17 cellular contexts compared by ENCODE assay signal in genomic region chr3:141860766-141861513, GRCh38. TPM values are rescaled to one million over a fixed set of nuclear protein-coding genes. Genes with fewer than 3 reads are reported as not detected.
DNase-seq lines count a peak whose midpoint lies in the region; ATAC-seq, FAIRE-seq and TF ChIP-seq lines count a peak whose summit lies in the region.
"Had no signal": no experiment of that assay in that cellular context is flagged by ENCODE, and none has a peak within 500 bp of the region (broad histone marks: within the 10 kb centered on the region; RNA-seq: fewer than 3 reads in every experiment).

No MANE protein-coding gene starts in this region.

- no TSS peak for BruUV-seq in endothelial cell of umbilical vein (replicated peaks; lab: Mats Ljungman, UMichigan)

- no peaks in the 10 kb centered on the region for H3K36me3 ChIP-seq in BLaER1 treated with 17β-estradiol and CSF1 and Interleukin-3, amounts not matched to agents 10 nM and 100 nM
- no peaks in the 10 kb centered on the region for H3K36me3 ChIP-seq in endothelial cell of umbilical vein (ENCODE audit: control insufficient read depth in 2 of 2, extremely low read depth in 1 of 2, insufficient read depth in 2 of 2, low read length in 2 of 2)
- H3K36me3 ChIP-seq in mesodermal cell (ENCODE audit: control insufficient read depth, insufficient read depth, low read length), result no peaks in the 10 kb centered on the region
- H3K36me3 ChIP-seq: colonic mucosa, gastroesophageal sphincter, thoracic aorta had no signal

- DNase-seq in NCI-H226 (peak; percentile 51), endothelial cell of umbilical vein (ENCODE audit: low read depth, low spot score) (peak; percentile 74), SHP77 treated with DMSO at 0.1 percent for 48 hours (lab: John Stamatoyannopoulos, UW) (no peak), NCI-H524 treated with DMSO at 0.1 percent for 48 hours (lab: John Stamatoyannopoulos, UW) (no peak)
- DNase-seq: activated CD4-positive, alpha-beta T cell treated with anti-CD3 and anti-CD28 coated beads, Interleukin-2, amount 50 U/mL, for 4 hours; activated naive CD4-positive, alpha-beta T cell treated with anti-CD3 and anti-CD28 coated beads for 36 hours; CD8-positive, alpha-beta T cell; colonic mucosa; KG1; NCI-H2081; NCI-H510A treated with DMSO at 0.1 percent for 48 hours had no signal

- dilution Hi-C loops in endothelial cell of umbilical vein (cut with MboI; ENCODE audit: extremely low pct_ligation_motif_present, low sequenced_read_pairs), result no loop called here

- no peak overlapping the region for H3K4me3 ChIP-seq in BLaER1 treated with 17β-estradiol and CSF1 and Interleukin-3, amounts not matched to agents 10 nM and 100 nM
- H3K4me3 ChIP-seq in endothelial cell of umbilical vein (replicated peaks in 1 of 3; ENCODE audit: insufficient read depth in 1 of 3, low read depth in 1 of 3, low read length in 3 of 3), result no peak overlapping the region
- H3K4me3 ChIP-seq in mesodermal cell (ENCODE audit: extremely low read depth, insufficient read depth, low read length, poor library complexity, severe bottlenecking), result no peak overlapping the region
- H3K4me3 ChIP-seq: colonic mucosa, gastroesophageal sphincter, thoracic aorta had no signal

- no peaks in the 10 kb centered on the region for H3K27me3 ChIP-seq in BLaER1 treated with 17β-estradiol and CSF1 and Interleukin-3, amounts not matched to agents 10 nM and 100 nM
- no peaks in the 10 kb centered on the region for H3K27me3 ChIP-seq in endothelial cell of umbilical vein (ENCODE audit: control insufficient read depth in 2 of 2, insufficient read depth in 2 of 2, low read length in 2 of 2)
- H3K27me3 ChIP-seq: colonic mucosa, gastroesophageal sphincter had no signal

- ATAC-seq in GM18861 (IDR thresholded peaks at IDR 0.05; ENCODE audit: unreplicated experiment) (no peak), GM21619 (IDR thresholded peaks at IDR 0.05; ENCODE audit: unreplicated experiment) (no peak)
- ATAC-seq: CD8-positive, alpha-beta T cell; gastroesophageal sphincter had no signal

- peak; percentile 85 for FAIRE-seq in endothelial cell of umbilical vein (lab: Jason Lieb, UNC)

- CTCF ChIA-PET in endothelial cell of umbilical vein (lab: Charles Lee), result interaction anchor here (0.5 to 2.2 kb wide), 11 partner anchors 8 to 105 kb away, joined by 3 to 11 read pairs (median 3); no protein-coding TSS in a partner anchor

- TF ChIP-seq POLR2A in endothelial cell of umbilical vein (IDR thresholded peaks at IDR 0.05; ENCODE audit: low read depth, low read length), result no peak

- H3K9me3 ChIP-seq in BLaER1 treated with 17β-estradiol and CSF1 and Interleukin-3, amounts not matched to agents 10 nM and 100 nM (replicated peaks in 1 of 11), result no peaks in the 10 kb centered on the region
- H3K9me3 ChIP-seq in endothelial cell of umbilical vein (replicated peaks; ENCODE audit: control insufficient read depth, insufficient read depth, low read length) (no peaks in the 10 kb centered on the region), mesodermal cell (ENCODE audit: control insufficient read depth, low read length) (no peaks in the 10 kb centered on the region)
- H3K9me3 ChIP-seq: colonic mucosa, gastroesophageal sphincter, thoracic aorta had no signal

- peaks cover 11 to 53% (median 17%) of the 10 kb centered on the region in 10 experiments for H3K4me1 ChIP-seq in BLaER1 treated with 17β-estradiol and CSF1 and Interleukin-3, amounts not matched to agents 10 nM and 100 nM
- H3K4me1 ChIP-seq in endothelial cell of umbilical vein (ENCODE audit: control insufficient read depth, extremely low read depth, insufficient read depth, low read length) (peaks cover 19% of the 10 kb centered on the region), mesodermal cell (ENCODE audit: control insufficient read depth, insufficient read depth, low read length, poor library complexity, severe bottlenecking) (peaks cover 13% of the 10 kb centered on the region)
- H3K4me1 ChIP-seq: colonic mucosa, gastroesophageal sphincter had no signal

- no peaks in the 10 kb centered on the region for H3K79me2 ChIP-seq in endothelial cell of umbilical vein (ENCODE audit: control insufficient read depth, insufficient read depth, low read length)

- H3K9me1 ChIP-seq in endothelial cell of umbilical vein (replicated peaks; ENCODE audit: control insufficient read depth, extremely low read depth, insufficient read depth, low read length), result no peaks in the 10 kb centered on the region

- H3K9ac ChIP-seq in BLaER1 treated with 17β-estradiol and CSF1 and Interleukin-3, amounts not matched to agents 10 nM and 100 nM, result no peak overlapping the region
- H3K9ac ChIP-seq in endothelial cell of umbilical vein (replicated peaks; ENCODE audit: extremely low read depth, insufficient read depth, low read length), result no peak overlapping the region

- H3K27ac ChIP-seq in BLaER1 treated with 17β-estradiol and CSF1 and Interleukin-3, amounts not matched to agents 10 nM and 100 nM, result peak overlapping the region in 3 of 11 experiments; percentile 4 to 36 (median 35); a peak in 3 of 22 replicates
- H3K27ac ChIP-seq in endothelial cell of umbilical vein (ENCODE audit: insufficient read depth, low read depth, low read length), result peak overlapping the region; percentile 31
- peak overlapping the region; percentile 23 for H3K27ac ChIP-seq in mesodermal cell (ENCODE audit: low read depth, low read length, severe bottlenecking)
- H3K27ac ChIP-seq: colonic mucosa, thoracic aorta had no signal

- WGBS in mesodermal cell (ENCODE audit: insufficient coverage in 2 of 2), 2 experiments, result 90 to 95% methylated on average over 4 to 6 of the region's 8 CpGs

- H3K4me2 ChIP-seq in BLaER1 treated with 17β-estradiol and CSF1 and Interleukin-3, amounts not matched to agents 10 nM and 100 nM, result peak overlapping the region; percentile 6 to 66 (median 37); a peak in 20 of 22 replicates
- H3K4me2 ChIP-seq in endothelial cell of umbilical vein (ENCODE audit: insufficient read depth, low read length), result peak overlapping the region; percentile 45

- intact Hi-C loops in endothelial cell of umbilical vein (cut with micrococcal nuclease), result loop anchor here (2.0 kb wide), 1 partner anchor 14 kb away; no protein-coding TSS in a partner anchor

- peak overlapping the region; percentile 17 for H2AFZ ChIP-seq in endothelial cell of umbilical vein (ENCODE audit: low read depth, low read length)

- no peaks in the 10 kb centered on the region for H4K20me1 ChIP-seq in BLaER1 treated with 17β-estradiol and CSF1 and Interleukin-3, amounts not matched to agents 10 nM and 100 nM
- no peaks in the 10 kb centered on the region for H4K20me1 ChIP-seq in endothelial cell of umbilical vein (replicated peaks; ENCODE audit: control insufficient read depth, extremely low read depth, insufficient read depth, low read length)

- TF ChIP-seq CTCF in endothelial cell of umbilical vein (IDR thresholded peaks at IDR 0.05; ENCODE audit: extremely low read depth in 1 of 2, insufficient read depth in 1 of 2, low read depth in 1 of 2, low read length in 2 of 2), result no peak

- POLR2A ChIA-PET in endothelial cell of umbilical vein (lab: Charles Lee), result interaction anchor here (0.5 to 1.2 kb wide), 4 partner anchors 16 to 358 kb away, joined by 3 to 11 read pairs (median 4); partner anchors contain the start of gene ATP1B3

TF ChIP-seq in endothelial cell of umbilical vein, 7 proteins besides CTCF, POLR2A, EP300 and RAD21:
- TF ChIP-seq EZH2 (IDR thresholded peaks at IDR 0.05; ENCODE audit: borderline replicate concordance, low read depth, low read length, severe bottlenecking) (no peak), GATA2 (IDR thresholded peaks at IDR 0.05; ENCODE audit: insufficient read depth, insufficient read length, low read depth, low read length) (peak; percentile 95), MAX (IDR thresholded peaks at IDR 0.05; ENCODE audit: insufficient read depth, insufficient read length) (no peak), JUN (IDR thresholded peaks at IDR 0.05; ENCODE audit: borderline replicate concordance, insufficient read depth, insufficient read length, low read depth) (no peak), POLR2AphosphoS5 (IDR thresholded peaks at IDR 0.05; ENCODE audit: insufficient read depth, low read depth, low read length) (peak; percentile 54), MYC (IDR thresholded peaks at IDR 0.05; ENCODE audit: low read depth, low read length) (no peak)
TF ChIP-seq in endothelial cell of umbilical vein: peak in this region for 2.

RNA-seq across cellular contexts. Expression of gene ATP1B3, which starts 15.5 kb away (rescaled TPM):
- total RNA-seq in endothelial cell of umbilical vein, result 198 and 227 TPM in 2 replicates
- polyA plus RNA-seq in endothelial cell of umbilical vein, result 243 and 279 TPM in 2 replicates
- 222 and 229 TPM in 2 replicates for polyA plus RNA-seq in endothelial cell of umbilical vein (2011; cell fraction: cytosol; rRNA removed)
- polyA plus RNA-seq in endothelial cell of umbilical vein (2011; cell fraction: nucleus; rRNA removed), result 125 and 161 TPM in 2 replicates
- 232 and 271 TPM in 2 replicates for polyA plus RNA-seq in endothelial cell of umbilical vein (2012)
- 190 and 197 TPM in 2 replicates for polyA minus RNA-seq in endothelial cell of umbilical vein
- 202 TPM for polyA minus RNA-seq in endothelial cell of umbilical vein (2011; cell fraction: cytosol; rRNA and poly(A)+ RNA removed)
- 48.1 and 57.8 TPM in 2 replicates for polyA minus RNA-seq in endothelial cell of umbilical vein (2011; cell fraction: nucleus; rRNA and poly(A)+ RNA removed)
- polyA plus RNA-seq in mesodermal cell (2013, experiment 1 of 2), result 227 TPM
- polyA plus RNA-seq in mesodermal cell (2013, experiment 2 of 2), result 205 TPM

Comparison
In these comparisons a context has a peak if more than half of its experiments do, and no peak if none do; other contexts are left out.
1. DNase-seq: peak in NCI-H226 (single experiment) and endothelial cell of umbilical vein (single experiment); none in SHP77 treated with DMSO at 0.1 percent for 48 hours (single experiment) and NCI-H524 treated with DMSO at 0.1 percent for 48 hours (single experiment).